In the genomic region with DNA sequence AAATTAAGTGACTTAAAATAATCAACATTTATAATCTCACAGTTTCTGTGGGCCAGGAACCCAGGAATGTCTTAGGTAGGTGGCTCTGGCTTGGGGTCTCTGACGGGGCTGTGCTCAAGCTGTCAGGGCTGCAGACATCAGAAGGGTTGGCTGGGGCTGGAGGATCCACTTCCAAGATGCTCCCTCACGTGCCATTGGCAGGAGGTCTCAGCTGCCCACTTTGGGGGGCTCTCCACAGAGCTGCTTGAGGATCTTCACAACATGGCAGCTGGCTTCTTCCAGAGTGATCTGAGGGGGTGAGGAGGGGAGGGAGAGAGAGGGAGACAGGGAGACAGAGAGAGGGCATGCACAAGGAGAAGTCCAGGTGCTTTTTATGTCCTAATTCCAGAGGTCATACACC, we compare ENCODE assay signal across 8 cellular contexts.
"Had no signal": no experiment of that assay in that cellular context is flagged by ENCODE, and none has a peak within 500 bp of the region (broad histone marks: within the 10 kb centered on the region; RNA-seq: fewer than 3 reads in every experiment).

No MANE protein-coding gene starts in this region.

- ATAC-seq: K562 had no signal

- H3K4me3 ChIP-seq: GM23248, K562 had no signal

- H3K27ac ChIP-seq: GM23248 had no signal

- FAIRE-seq: H1, H54, HTR-8/SVneo, K562 had no signal

- DNase-seq: GM23248, H9, HCEC 1CT, IMR-90 had no signal

- H3K9ac ChIP-seq: GM23248 had no signal
